ENCODE assay signal across 25 cellular contexts in genomic region chr1:116565222-116565621, GRCh38.
"Had no signal": no experiment of that assay in that cellular context is flagged by ENCODE, and none has a peak within 500 bp of the region (broad histone marks: within the 10 kb centered on the region; RNA-seq: fewer than 3 reads in every experiment).

No MANE protein-coding gene starts in this region.

- H3K27ac ChIP-seq: ascending aorta, cardiac muscle cell, ovary, right lobe of liver, tibial nerve, WERI-Rb-1 had no signal

- H3K36me3 ChIP-seq: ascending aorta, cardiac muscle cell, ovary, right lobe of liver, WERI-Rb-1 had no signal

- H3K4me3 ChIP-seq: ascending aorta, cardiac muscle cell, ovary, right lobe of liver, tibial nerve had no signal

- H3K27ac Mint-ChIP-seq: activated CD4-positive, alpha-beta memory T cell treated with anti-CD3 and anti-CD28 coated beads, Interleukin-2, amount 10 ng/mL, durations not matched to agents 7 days and 5 days; activated CD4-positive, alpha-beta T cell treated with anti-CD3 and anti-CD28 coated beads, Interleukin-2, amount 10 ng/mL, durations not matched to agents 24 days and 14 days; activated naive CD8-positive, alpha-beta T cell; endodermal cell; naive thymus-derived CD4-positive, alpha-beta T cell; progenitor cell of endocrine pancreas had no signal

- H3K9me3 ChIP-seq: ascending aorta, ovary, right lobe of liver had no signal

- DNase-seq: activated CD4-positive, alpha-beta memory T cell treated with anti-CD3 and anti-CD28 coated beads, Interleukin-2, amount 10 ng/mL, durations not matched to agents 7 days and 5 days; activated CD4-positive, alpha-beta T cell treated with anti-CD3 and anti-CD28 coated beads, Interleukin-2, amount 10 ng/mL, durations not matched to agents 24 days and 14 days; activated CD4-positive, CD25-positive, alpha-beta regulatory T cell treated with anti-CD3 and anti-CD28 coated beads, Interleukin-2, amount 50 U/mL, for 72 hours; activated effector memory CD4-positive, alpha-beta T cell treated with Interleukin-2 at 50 U/mL for 16 hours; activated naive CD4-positive, alpha-beta T cell treated with Interleukin-2 at 50 U/mL for 16 hours; activated T-cell treated with anti-CD3 and anti-CD28 coated beads, Interleukin-2, amount 50 U/mL, for 72 hours; cortex of kidney; endodermal cell; head of caudate nucleus; hippocampal formation; left cardiac atrium; left ventricle myocardium superior; midbrain; naive thymus-derived CD4-positive, alpha-beta T cell; ovary; right lobe of liver; stimulated activated CD4-positive, alpha-beta T cell treated with anti-CD3 and anti-CD28 coated beads, Interleukin-4, amount 100 ng/mL, for 1 hour; T-helper 1 cell; WERI-Rb-1 had no signal

- H3K27me3 ChIP-seq: ascending aorta, cardiac muscle cell, ovary, right lobe of liver, tibial nerve had no signal

- H3K4me3 Mint-ChIP-seq: activated CD4-positive, alpha-beta memory T cell treated with anti-CD3 and anti-CD28 coated beads, Interleukin-2, amount 10 ng/mL, durations not matched to agents 7 days and 5 days; activated CD4-positive, alpha-beta T cell treated with anti-CD3 and anti-CD28 coated beads, Interleukin-2, amount 10 ng/mL, durations not matched to agents 24 days and 14 days; activated naive CD8-positive, alpha-beta T cell; endodermal cell; naive thymus-derived CD4-positive, alpha-beta T cell had no signal

- ATAC-seq: activated T-cell treated with anti-CD3 and anti-CD28 coated beads, Interleukin-2, amount 50 U/mL, for 72 hours; esophagus mucosa; left cardiac atrium; left ventricle myocardium superior; naive thymus-derived CD4-positive, alpha-beta T cell; right lobe of liver had no signal

- H3K27me3 Mint-ChIP-seq: activated CD4-positive, alpha-beta memory T cell treated with anti-CD3 and anti-CD28 coated beads, Interleukin-2, amount 10 ng/mL, durations not matched to agents 7 days and 5 days; activated CD4-positive, alpha-beta T cell treated with anti-CD3 and anti-CD28 coated beads, Interleukin-2, amount 10 ng/mL, durations not matched to agents 24 days and 14 days; activated naive CD8-positive, alpha-beta T cell; naive thymus-derived CD4-positive, alpha-beta T cell; progenitor cell of endocrine pancreas had no signal
